ENCODE assay signal across 14 cellular contexts in the genomic region with DNA sequence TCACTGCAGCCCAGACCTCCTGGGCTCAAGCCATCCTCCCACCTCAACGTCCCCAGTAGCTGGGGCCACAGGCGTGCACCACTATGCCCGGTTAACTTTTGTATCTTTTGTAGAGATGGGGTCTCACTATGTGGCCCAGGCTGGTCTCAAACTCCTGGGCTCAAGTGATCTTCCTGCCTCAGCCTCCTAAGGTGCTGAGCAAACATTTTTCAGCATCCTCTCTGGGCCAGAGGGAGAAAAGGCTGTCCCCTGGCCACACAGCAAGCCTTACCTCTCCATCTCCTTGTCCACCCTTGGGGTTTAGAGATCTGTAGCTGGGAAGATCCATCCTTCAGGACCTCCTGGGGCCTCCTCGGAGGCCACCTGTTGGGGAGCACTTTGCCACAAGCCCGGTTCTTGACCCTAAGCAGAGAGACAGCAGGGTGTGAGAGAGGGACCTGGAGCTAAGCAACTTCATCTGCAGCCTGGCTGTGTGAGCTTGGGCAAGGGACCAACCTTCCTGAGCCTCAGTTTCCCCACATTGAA.
"Had no signal": no experiment of that assay in that cellular context is flagged by ENCODE, and none has a peak within 500 bp of the region (broad histone marks: within the 10 kb centered on the region; RNA-seq: fewer than 3 reads in every experiment).

No MANE protein-coding gene starts in this region.

- H3K9me3 Mint-ChIP-seq: neural crest cell; stimulated activated effector memory CD8-positive, alpha-beta T cell treated with anti-CD3 and anti-CD28 coated beads, Interleukin-12 subunit alpha, Interleukin-12 subunit beta, amount 100 ng/mL, for 72 hours; type B pancreatic cell had no signal

- H3K36me3 Mint-ChIP-seq: naive B cell; stimulated activated effector memory CD8-positive, alpha-beta T cell treated with anti-CD3 and anti-CD28 coated beads, Interleukin-12 subunit alpha, Interleukin-12 subunit beta, amount 100 ng/mL, for 72 hours had no signal

- H3K27ac Mint-ChIP-seq: naive B cell; stimulated activated effector memory CD8-positive, alpha-beta T cell treated with anti-CD3 and anti-CD28 coated beads, Interleukin-12 subunit alpha, Interleukin-12 subunit beta, amount 100 ng/mL, for 72 hours; type B pancreatic cell had no signal

- ATAC-seq: stimulated activated naive CD8-positive, alpha-beta T cell treated with anti-CD3 and anti-CD28 coated beads, Interleukin-15, Interleukin-2, amounts not matched to agents 100 U/mL and 50 U/mL, for 24 hours had no signal

- H3K4me3 ChIP-seq: esophagus muscularis mucosa, gastrocnemius medialis, heart right ventricle, left ventricle myocardium inferior, lung, ovary, suprapubic skin, thyroid gland had no signal

- H3K9me3 ChIP-seq: esophagus muscularis mucosa, gastrocnemius medialis, heart right ventricle, left ventricle myocardium inferior, ovary, suprapubic skin, thyroid gland had no signal

- H3K4me1 ChIP-seq: gastrocnemius medialis, suprapubic skin had no signal

- H3K27me3 ChIP-seq: gastrocnemius medialis, ovary, thyroid gland had no signal

- H3K4me3 Mint-ChIP-seq: naive B cell; neural crest cell; stimulated activated effector memory CD8-positive, alpha-beta T cell treated with anti-CD3 and anti-CD28 coated beads, Interleukin-12 subunit alpha, Interleukin-12 subunit beta, amount 100 ng/mL, for 72 hours; type B pancreatic cell had no signal

- H3K27me3 Mint-ChIP-seq: type B pancreatic cell had no signal

- H3K27ac ChIP-seq: epithelial cell of prostate, esophagus muscularis mucosa, gastrocnemius medialis, heart right ventricle, left ventricle myocardium inferior, ovary, suprapubic skin, thyroid gland had no signal

- H3K36me3 ChIP-seq: esophagus muscularis mucosa, gastrocnemius medialis, heart right ventricle, left ventricle myocardium inferior, ovary, suprapubic skin, thyroid gland had no signal
